In the genomic region with DNA sequence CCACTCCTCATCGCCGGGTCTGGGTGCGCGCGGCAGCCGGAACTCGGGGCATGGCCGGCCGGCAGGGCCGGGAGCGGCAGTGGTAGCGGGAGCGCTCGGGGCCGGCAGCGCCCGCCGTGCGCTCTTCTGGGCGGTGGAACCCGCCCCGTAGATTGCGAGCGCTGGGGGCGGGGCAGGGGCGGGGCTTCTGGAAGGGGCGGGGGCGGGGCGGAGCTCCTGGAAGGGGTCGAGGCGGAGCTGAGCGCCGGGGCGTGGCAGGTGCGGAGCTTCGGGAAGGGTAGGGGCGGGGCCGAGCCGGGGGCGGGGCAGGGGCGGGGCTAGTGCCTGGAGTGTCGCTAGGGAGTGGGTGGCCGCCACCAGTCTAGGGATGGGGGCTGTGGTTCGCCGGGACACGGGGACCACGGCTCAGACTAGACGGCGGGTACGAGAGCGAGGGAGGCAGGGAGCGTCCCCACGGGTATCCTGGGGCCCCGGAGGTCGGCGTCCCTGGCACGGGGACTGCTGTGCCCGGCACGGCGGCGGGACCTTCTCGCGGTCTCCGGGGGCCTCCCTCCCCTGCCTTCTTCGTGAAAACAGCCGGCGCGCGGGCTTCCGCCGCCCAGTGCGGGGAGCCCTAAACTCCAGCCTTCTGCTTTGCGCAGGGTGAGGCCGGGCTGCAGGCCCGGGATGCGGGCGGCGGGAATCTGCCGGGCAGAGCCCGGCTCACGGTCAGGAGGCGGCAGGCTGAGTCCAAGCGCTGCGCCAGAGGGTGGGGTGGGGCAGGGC, we compare ENCODE assay signal across 8 cellular contexts. TPM values are rescaled to one million over a fixed set of nuclear protein-coding genes. Genes with fewer than 3 reads are reported as not detected.
DNase-seq lines count a peak whose midpoint lies in the region; ATAC-seq, FAIRE-seq and TF ChIP-seq lines count a peak whose summit lies in the region.

A gene (minus strand): TSS at position 128 of the 765 bp plus-strand sequence. CDS start 117 bp downstream, at position 11.

- intact Hi-C loops in body of pancreas (cut with DNase I), result loop anchor here (10.0 kb wide), 1 partner anchor 157 kb away; no protein-coding TSS in a partner anchor
- intact Hi-C loops in gastrocnemius medialis (cut with DNase I; ENCODE audit: low total_unique reads), result loop anchor here (1.0 kb wide), 1 partner anchor 24 kb away; a partner anchor contains a TSS

- 0% methylated on average over 10 to 24 of the region's 84 CpGs for WGBS in body of pancreas, 2 donors

- H3K36me3 ChIP-seq in body of pancreas (replicated peaks in 1 of 2; ENCODE audit: insufficient read depth in 1 of 2, low read depth in 2 of 2) (no peaks in the 10 kb centered on the region), gastrocnemius medialis (no peaks in the 10 kb centered on the region)

- peak; percentile 96 for DNase-seq in GM12892 (ENCODE audit: insufficient read length)
- DNase-seq in NCI-H1105 (lab: John Stamatoyannopoulos, UW), result peak; percentile 79
- DNase-seq in UCSD-AML1 (lab: John Stamatoyannopoulos, UW; ENCODE audit: unreplicated experiment), result peak; percentile 90
- peak; percentile 91 to 94 (median 94) for DNase-seq in body of pancreas
- DNase-seq in gastrocnemius medialis, result peak; percentile 85 to 87
- DNase-seq in KG1 (lab: John Stamatoyannopoulos, UW), result no peak

- TF ChIP-seq CTCF in body of pancreas (IDR thresholded peaks at IDR 0.05) (peak in 1 of 7 experiments; percentile 4), gastrocnemius medialis (IDR thresholded peaks at IDR 0.05 in 4 of 5, conservative IDR thresholded peaks at IDR 0.05 in 1 of 5) (no peak)

- H3K4me1 ChIP-seq in body of pancreas (peaks cover 30% of the 10 kb centered on the region), gastrocnemius medialis (peaks cover 0 to 14% of the 10 kb centered on the region in 2 donors)

- H3K4me3 ChIP-seq in body of pancreas (peak within 1 kb of the TSS; percentile 61 to 96), iPS-11a (ENCODE audit: low read depth, low read length) (peak within 1 kb of the TSS; percentile 61), gastrocnemius medialis (peak within 1 kb of the TSS; percentile 84 to 92 (median 90))

- no peak for TF ChIP-seq POLR2A in GM12892 (IDR thresholded peaks at IDR 0.05; ENCODE audit: low read depth, low read length)
- peak; percentile 17 to 57 (median 52) for TF ChIP-seq POLR2A in body of pancreas (IDR thresholded peaks at IDR 0.05)
- peak; percentile 59 to 75 for TF ChIP-seq POLR2A in gastrocnemius medialis (IDR thresholded peaks at IDR 0.05)

- no peaks in the 10 kb centered on the region for H3K9me3 ChIP-seq in body of pancreas
- H3K9me3 ChIP-seq in gastrocnemius medialis, result no peaks in the 10 kb centered on the region

- H3K27ac ChIP-seq in body of pancreas (peak within 1 kb of the TSS; percentile 55 to 73 (median 64)), gastrocnemius medialis (peak within 1 kb of the TSS; percentile 80 to 85 (median 82))

- no peak for FAIRE-seq in GM12892 (lab: Jason Lieb, UNC)

- in situ Hi-C loops in gastrocnemius medialis (cut with MboI; ENCODE audit: low sequenced_read_pairs in 4 of 4), result no loop called here

- H3K27me3 ChIP-seq in body of pancreas (no peaks in the 10 kb centered on the region), gastrocnemius medialis (peaks cover 7 to 14% (median 12%) of the 10 kb centered on the region in 3 donors)

- ATAC-seq in HG02571 (IDR thresholded peaks at IDR 0.05; ENCODE audit: unreplicated experiment), result peak; percentile 68
- ATAC-seq in body of pancreas, result peak; percentile 86
- peak; percentile 91 to 93 for ATAC-seq in gastrocnemius medialis

RNA-seq across cellular contexts. Expression of the gene that starts here (rescaled TPM):
- 4.3 TPM for polyA plus RNA-seq in GM12892 (2012; ENCODE audit: missing spikeins)
- total RNA-seq in body of pancreas (1 to 10 TPM in 1 of 2 donors, under 1 TPM in 1; 0.78 to 4.0 TPM), gastrocnemius medialis (10 to 100 TPM in 1 of 4 donors, 1 to 10 TPM in 3; 3.7 to 13.9 (median 6.7) TPM)
